In the genomic region with DNA sequence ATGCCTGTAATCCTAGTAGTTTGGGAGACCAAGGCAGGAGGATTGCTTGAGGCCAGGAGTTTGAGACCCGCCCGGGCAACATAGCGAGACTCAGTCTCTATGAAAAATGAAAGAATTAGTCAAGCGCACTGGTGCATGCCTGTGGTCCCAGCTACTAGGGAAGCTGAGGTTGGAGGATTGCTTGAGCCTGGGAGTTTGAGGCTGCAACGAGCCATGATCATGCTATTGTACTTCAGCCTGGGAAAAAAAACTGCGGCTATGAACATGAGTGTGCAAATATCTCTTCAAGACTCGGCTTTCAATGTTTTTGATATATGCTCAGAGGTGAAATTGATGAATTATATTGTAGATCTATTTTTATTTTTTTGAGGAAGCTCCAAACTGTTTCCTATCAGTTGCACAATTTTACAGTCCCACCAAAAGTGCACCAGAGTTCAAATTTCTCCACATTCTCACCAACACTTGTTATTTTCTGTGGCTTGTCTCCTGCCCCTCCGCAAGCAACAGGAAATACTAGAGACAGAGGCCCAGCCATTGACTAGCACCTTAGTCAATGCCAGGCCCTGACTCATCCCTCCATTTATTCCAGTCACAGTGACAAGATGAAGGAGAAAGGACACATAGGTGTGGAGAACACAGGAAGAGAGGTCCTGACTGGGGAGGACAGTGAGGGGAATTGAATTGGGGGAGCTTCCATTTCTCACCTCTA, we compare ENCODE assay signal across 1 cellular context.
A peak's percentile ranks its signal among the peaks of the same experiment; 100 is the strongest.
TF ChIP-seq lines count a peak whose summit lies in the region.

No MANE protein-coding gene starts in this region.

TF ChIP-seq in HCT116, 20 proteins besides CTCF, POLR2A, EP300 and RAD21:
- TF ChIP-seq YY1 (IDR thresholded peaks at IDR 0.05; ENCODE audit: extremely low read depth, insufficient replicate concordance, low read depth, low read length) (no peak), CEBPB (IDR thresholded peaks at IDR 0.05; ENCODE audit: low read depth) (no peak), CBX3 (IDR thresholded peaks at IDR 0.05; ENCODE audit: low read depth) (peak; percentile 36; the same call in 1 of the 2 replicates), FOSL1 (IDR thresholded peaks at IDR 0.05; ENCODE audit: low read depth) (peak; percentile 60)
- TF ChIP-seq, protein P1, sequence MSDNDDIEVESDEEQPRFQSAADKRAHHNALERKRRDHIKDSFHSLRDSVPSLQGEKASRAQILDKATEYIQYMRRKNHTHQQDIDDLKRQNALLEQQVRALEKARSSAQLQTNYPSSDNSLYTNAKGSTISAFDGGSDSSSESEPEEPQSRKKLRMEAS (IDR thresholded peaks at IDR 0.05): 0 out of 2 replicates have a peak, but pooled peaks have one; percentile 26
